ENCODE assay signal across 1 cellular context in the genomic region with DNA sequence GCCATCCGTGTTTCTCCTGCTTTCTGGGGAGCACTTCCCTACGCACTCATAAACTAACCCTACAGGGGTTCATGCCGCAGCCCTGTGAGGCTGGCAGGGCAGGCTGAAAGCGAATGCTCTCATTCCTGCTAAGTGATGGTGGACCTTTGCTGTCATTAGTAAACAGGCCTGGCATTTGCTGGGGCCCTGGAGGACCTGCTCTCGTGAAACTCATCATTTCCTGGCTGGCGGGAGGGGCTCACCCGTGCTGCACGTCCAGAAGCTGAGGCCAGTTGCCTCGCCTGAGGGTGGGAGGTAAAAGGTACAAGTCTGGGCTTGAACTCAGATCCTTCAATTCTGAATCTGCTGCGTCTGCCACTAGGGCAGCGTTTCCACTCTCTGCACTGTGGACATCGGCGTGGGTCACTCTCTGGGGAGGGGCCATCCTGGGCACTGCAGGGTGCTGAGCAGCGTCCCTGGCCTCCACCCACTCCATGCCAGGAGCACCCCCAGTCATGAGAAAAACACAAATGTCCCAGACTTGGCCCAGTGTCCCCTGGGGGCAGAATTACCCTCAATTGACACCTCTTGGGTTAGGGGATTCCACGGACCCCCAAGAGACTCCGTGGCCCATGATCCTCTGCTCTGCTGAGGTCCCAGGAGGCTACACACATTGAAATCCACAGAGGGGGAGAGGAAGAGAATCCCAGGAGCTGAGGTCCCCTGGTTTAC.
TF ChIP-seq lines count a peak whose summit lies in the region.

No MANE protein-coding gene starts in this region.

TF ChIP-seq in GM12878, 131 proteins besides CTCF, POLR2A, EP300 and RAD21 (continued from another document and continues in another):
- TF ChIP-seq PRDM15 (CRISPR knock-in tag; IDR thresholded peaks at IDR 0.05) (no peak), SKIL (IDR thresholded peaks at IDR 0.05; ENCODE audit: low read depth, poor library complexity, severe bottlenecking) (peak; percentile 72), LARP7 (IDR thresholded peaks at IDR 0.05) (peak; percentile 80), BCL11A (IDR thresholded peaks at IDR 0.05; ENCODE audit: low read depth, low read length) (peak; percentile 16; the same call in 1 of the 2 replicates), SP1 (IDR thresholded peaks at IDR 0.05; ENCODE audit: low read depth, low read length) (no peak), NRF1 (conservative IDR thresholded peaks at IDR 0.05; ENCODE audit: low read depth, low read length) (no peak), EZH2 (IDR thresholded peaks at IDR 0.05; ENCODE audit: borderline replicate concordance, control insufficient read depth, low read depth, low read length) (no peak), KAT2A (conservative IDR thresholded peaks at IDR 0.05; ENCODE audit: control insufficient read depth, low read depth, low read length) (no peak), RCOR1 (conservative IDR thresholded peaks at IDR 0.05; ENCODE audit: low read depth, low read length) (no peak), STAT1 (conservative IDR thresholded peaks at IDR 0.05) (no peak), BCL3 (IDR thresholded peaks at IDR 0.05; ENCODE audit: borderline replicate concordance, insufficient read depth, low read depth, low read length, poor library complexity, severe bottlenecking) (no peak), SMAD5 (IDR thresholded peaks at IDR 0.05; ENCODE audit: low read depth) (peak; percentile 40; the same call in 1 of the 2 replicates), E4F1 (IDR thresholded peaks at IDR 0.05; ENCODE audit: borderline replicate concordance, partially characterized antibody) (no peak), FOXM1 (IDR thresholded peaks at IDR 0.05; ENCODE audit: low read depth, low read length) (no peak), SIN3A (IDR thresholded peaks at IDR 0.05; ENCODE audit: low read depth, low read length) (no peak), MYC (IDR thresholded peaks at IDR 0.05; ENCODE audit: insufficient read depth, insufficient read length, insufficient replicate concordance, low read length, severe bottlenecking) (no peak), NBN (IDR thresholded peaks at IDR 0.05) (peak; percentile 85), TCF3 (IDR thresholded peaks at IDR 0.05; ENCODE audit: borderline replicate concordance, insufficient read depth, low read depth, low read length) (no peak), TCF7 (IDR thresholded peaks at IDR 0.05; ENCODE audit: borderline replicate concordance) (no peak), BMI1 (IDR thresholded peaks at IDR 0.05; ENCODE audit: borderline replicate concordance) (no peak), CBFB (IDR thresholded peaks at IDR 0.05; ENCODE audit: low read depth) (no peak), SREBF1 (IDR thresholded peaks at IDR 0.05; ENCODE audit: low read length) (no peak), KDM1A (IDR thresholded peaks at IDR 0.05; ENCODE audit: borderline replicate concordance) (no peak), YY1 (IDR thresholded peaks at IDR 0.05; ENCODE audit: low read depth, low read length) (0 out of 2 replicates have a peak, but pooled peaks have one; percentile 21), HCFC1 (IDR thresholded peaks at IDR 0.05; ENCODE audit: low read length) (no peak), ZNF384 (IDR thresholded peaks at IDR 0.05; ENCODE audit: borderline replicate concordance, low read depth, low read length) (no peak), POLR2AphosphoS5 (IDR thresholded peaks at IDR 0.05; ENCODE audit: low read length) (peak; percentile 67; the same call in 1 of the 2 replicates), NR2C1 (IDR thresholded peaks at IDR 0.05) (no peak), RB1 (IDR thresholded peaks at IDR 0.05; ENCODE audit: borderline replicate concordance) (peak; percentile 77; the same call in 1 of the 2 replicates), CHD2 (IDR thresholded peaks at IDR 0.05; ENCODE audit: borderline replicate concordance, low read depth, low read length) (0 out of 2 replicates have a peak, but pooled peaks have one; percentile 23), JUND (IDR thresholded peaks at IDR 0.05; ENCODE audit: low read depth, low read length) (no peak), JUNB (IDR thresholded peaks at IDR 0.05) (no peak), NR2C2 (IDR thresholded peaks at IDR 0.05; ENCODE audit: borderline replicate concordance, control insufficient read depth, insufficient read length, low read depth) (no peak), HDAC2 (IDR thresholded peaks at IDR 0.05) (no peak), CREB1 (IDR thresholded peaks at IDR 0.05; ENCODE audit: low read depth) (peak; percentile 56), BACH1 (IDR thresholded peaks at IDR 0.05; ENCODE audit: borderline replicate concordance) (0 out of 2 replicates have a peak, but pooled peaks have one; percentile 21)
- TF ChIP-seq, protein P1, sequence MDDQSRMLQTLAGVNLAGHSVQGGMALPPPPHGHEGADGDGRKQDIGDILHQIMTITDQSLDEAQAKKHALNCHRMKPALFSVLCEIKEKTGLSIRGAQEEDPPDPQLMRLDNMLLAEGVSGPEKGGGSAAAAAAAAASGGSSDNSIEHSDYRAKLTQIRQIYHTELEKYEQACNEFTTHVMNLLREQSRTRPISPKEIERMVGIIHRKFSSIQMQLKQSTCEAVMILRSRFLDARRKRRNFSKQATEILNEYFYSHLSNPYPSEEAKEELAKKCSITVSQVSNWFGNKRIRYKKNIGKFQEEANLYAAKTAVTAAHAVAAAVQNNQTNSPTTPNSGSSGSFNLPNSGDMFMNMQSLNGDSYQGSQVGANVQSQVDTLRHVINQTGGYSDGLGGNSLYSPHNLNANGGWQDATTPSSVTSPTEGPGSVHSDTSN (IDR thresholded peaks at IDR 0.05; ENCODE audit: insufficient replicate concordance, low read depth, low read length) = no peak
- TF ChIP-seq, protein P2, sequence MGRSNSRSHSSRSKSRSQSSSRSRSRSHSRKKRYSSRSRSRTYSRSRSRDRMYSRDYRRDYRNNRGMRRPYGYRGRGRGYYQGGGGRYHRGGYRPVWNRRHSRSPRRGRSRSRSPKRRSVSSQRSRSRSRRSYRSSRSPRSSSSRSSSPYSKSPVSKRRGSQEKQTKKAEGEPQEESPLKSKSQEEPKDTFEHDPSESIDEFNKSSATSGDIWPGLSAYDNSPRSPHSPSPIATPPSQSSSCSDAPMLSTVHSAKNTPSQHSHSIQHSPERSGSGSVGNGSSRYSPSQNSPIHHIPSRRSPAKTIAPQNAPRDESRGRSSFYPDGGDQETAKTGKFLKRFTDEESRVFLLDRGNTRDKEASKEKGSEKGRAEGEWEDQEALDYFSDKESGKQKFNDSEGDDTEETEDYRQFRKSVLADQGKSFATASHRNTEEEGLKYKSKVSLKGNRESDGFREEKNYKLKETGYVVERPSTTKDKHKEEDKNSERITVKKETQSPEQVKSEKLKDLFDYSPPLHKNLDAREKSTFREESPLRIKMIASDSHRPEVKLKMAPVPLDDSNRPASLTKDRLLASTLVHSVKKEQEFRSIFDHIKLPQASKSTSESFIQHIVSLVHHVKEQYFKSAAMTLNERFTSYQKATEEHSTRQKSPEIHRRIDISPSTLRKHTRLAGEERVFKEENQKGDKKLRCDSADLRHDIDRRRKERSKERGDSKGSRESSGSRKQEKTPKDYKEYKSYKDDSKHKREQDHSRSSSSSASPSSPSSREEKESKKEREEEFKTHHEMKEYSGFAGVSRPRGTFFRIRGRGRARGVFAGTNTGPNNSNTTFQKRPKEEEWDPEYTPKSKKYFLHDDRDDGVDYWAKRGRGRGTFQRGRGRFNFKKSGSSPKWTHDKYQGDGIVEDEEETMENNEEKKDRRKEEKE (IDR thresholded peaks at IDR 0.05) = no peak
- TF ChIP-seq, protein P3, sequence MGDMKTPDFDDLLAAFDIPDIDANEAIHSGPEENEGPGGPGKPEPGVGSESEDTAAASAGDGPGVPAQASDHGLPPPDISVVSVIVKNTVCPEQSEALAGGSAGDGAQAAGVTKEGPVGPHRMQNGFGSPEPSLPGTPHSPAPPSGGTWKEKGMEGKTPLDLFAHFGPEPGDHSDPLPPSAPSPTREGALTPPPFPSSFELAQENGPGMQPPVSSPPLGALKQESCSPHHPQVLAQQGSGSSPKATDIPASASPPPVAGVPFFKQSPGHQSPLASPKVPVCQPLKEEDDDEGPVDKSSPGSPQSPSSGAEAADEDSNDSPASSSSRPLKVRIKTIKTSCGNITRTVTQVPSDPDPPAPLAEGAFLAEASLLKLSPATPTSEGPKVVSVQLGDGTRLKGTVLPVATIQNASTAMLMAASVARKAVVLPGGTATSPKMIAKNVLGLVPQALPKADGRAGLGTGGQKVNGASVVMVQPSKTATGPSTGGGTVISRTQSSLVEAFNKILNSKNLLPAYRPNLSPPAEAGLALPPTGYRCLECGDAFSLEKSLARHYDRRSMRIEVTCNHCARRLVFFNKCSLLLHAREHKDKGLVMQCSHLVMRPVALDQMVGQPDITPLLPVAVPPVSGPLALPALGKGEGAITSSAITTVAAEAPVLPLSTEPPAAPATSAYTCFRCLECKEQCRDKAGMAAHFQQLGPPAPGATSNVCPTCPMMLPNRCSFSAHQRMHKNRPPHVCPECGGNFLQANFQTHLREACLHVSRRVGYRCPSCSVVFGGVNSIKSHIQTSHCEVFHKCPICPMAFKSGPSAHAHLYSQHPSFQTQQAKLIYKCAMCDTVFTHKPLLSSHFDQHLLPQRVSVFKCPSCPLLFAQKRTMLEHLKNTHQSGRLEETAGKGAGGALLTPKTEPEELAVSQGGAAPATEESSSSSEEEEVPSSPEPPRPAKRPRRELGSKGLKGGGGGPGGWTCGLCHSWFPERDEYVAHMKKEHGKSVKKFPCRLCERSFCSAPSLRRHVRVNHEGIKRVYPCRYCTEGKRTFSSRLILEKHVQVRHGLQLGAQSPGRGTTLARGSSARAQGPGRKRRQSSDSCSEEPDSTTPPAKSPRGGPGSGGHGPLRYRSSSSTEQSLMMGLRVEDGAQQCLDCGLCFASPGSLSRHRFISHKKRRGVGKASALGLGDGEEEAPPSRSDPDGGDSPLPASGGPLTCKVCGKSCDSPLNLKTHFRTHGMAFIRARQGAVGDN (IDR thresholded peaks at IDR 0.05) = peak; percentile 96
- TF ChIP-seq, protein P4, sequence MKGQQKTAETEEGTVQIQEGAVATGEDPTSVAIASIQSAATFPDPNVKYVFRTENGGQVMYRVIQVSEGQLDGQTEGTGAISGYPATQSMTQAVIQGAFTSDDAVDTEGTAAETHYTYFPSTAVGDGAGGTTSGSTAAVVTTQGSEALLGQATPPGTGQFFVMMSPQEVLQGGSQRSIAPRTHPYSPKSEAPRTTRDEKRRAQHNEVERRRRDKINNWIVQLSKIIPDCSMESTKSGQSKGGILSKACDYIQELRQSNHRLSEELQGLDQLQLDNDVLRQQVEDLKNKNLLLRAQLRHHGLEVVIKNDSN (IDR thresholded peaks at IDR 0.05; ENCODE audit: borderline replicate concordance, extremely low read length, insufficient read depth, low read depth, low read length) = no peak
